In the genomic region with DNA sequence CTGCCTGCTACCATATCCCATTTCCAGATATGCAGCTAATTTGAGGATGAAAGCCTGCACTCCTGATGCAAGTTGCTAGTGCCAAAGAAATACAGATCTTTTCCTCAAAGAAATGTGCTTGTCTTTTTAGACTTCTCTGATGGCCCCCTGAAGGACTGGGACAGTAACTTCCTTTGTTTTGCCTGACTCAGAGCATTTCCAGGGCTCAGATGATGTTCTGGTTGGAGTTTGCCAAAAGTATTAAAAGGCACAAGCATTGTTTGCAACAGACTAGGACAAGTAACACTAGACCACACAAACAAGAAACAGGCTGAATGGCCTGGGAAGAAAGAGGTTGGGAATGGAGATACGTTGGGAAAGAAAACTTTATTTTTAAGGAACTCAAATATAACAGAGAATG, we compare ENCODE assay signal across 30 cellular contexts.
DNase-seq lines count a peak whose midpoint lies in the region; ATAC-seq, FAIRE-seq and TF ChIP-seq lines count a peak whose summit lies in the region.
"Had no signal": no experiment of that assay in that cellular context is flagged by ENCODE, and none has a peak within 500 bp of the region (broad histone marks: within the 10 kb centered on the region; RNA-seq: fewer than 3 reads in every experiment).

No MANE protein-coding gene starts in this region.

- H3K4me1 ChIP-seq in H1 (replicated peaks in 1 of 4; ENCODE audit: control insufficient read depth in 3 of 4, insufficient read depth in 4 of 4, low read length in 3 of 4): no peaks in the 10 kb centered on the region
- no peaks in the 10 kb centered on the region for H3K4me1 ChIP-seq in mesodermal cell (ENCODE audit: control insufficient read depth, insufficient read depth, low read length, poor library complexity, severe bottlenecking)
- H3K4me1 ChIP-seq: BLaER1 treated with 17β-estradiol and CSF1 and Interleukin-3, amounts not matched to agents 10 nM and 100 nM; Caco-2 had no signal

- H3K23ac ChIP-seq in H1 (ENCODE audit: insufficient read length): no peak overlapping the region

- no peak overlapping the region for H3K4me3 ChIP-seq in AG10803 (ENCODE audit: low read length)
- H3K4me3 ChIP-seq in H1 (ENCODE audit: extremely low read depth in 1 of 4, insufficient read depth in 2 of 4, low read depth in 3 of 4, low read length in 4 of 4): no peak overlapping the region
- no peak overlapping the region for H3K4me3 ChIP-seq in mesodermal cell (ENCODE audit: extremely low read depth, insufficient read depth, low read length, poor library complexity, severe bottlenecking)
- H3K4me3 ChIP-seq: BLaER1 treated with 17β-estradiol and CSF1 and Interleukin-3, amounts not matched to agents 10 nM and 100 nM had no signal

- peaks cover 0 to 4% (median 0%) of the 10 kb centered on the region in 3 donors for H3K27me3 Mint-ChIP-seq in CD14-positive monocyte (ENCODE audit: low read depth in 3 of 3)
- H3K27me3 Mint-ChIP-seq: CD4-positive, alpha-beta memory T cell had no signal

- TF ChIP-seq EP300 in H1 (IDR thresholded peaks at IDR 0.05; ENCODE audit: borderline replicate concordance in 1 of 2, low read depth in 2 of 2, low read length in 2 of 2): no peak

- H3K56ac ChIP-seq in H1 (replicated peaks; ENCODE audit: insufficient read length, low read depth, low read length): no peak overlapping the region

- H2BK15ac ChIP-seq in H1 (ENCODE audit: low read length): no peak overlapping the region

- no peak overlapping the region for H2AFZ ChIP-seq in H1 (ENCODE audit: low read length)

- H3K27ac Mint-ChIP-seq in CD14-positive monocyte: peak overlapping the region in 1 of 7 donors; percentile 7
- H3K27ac Mint-ChIP-seq: CD4-positive, alpha-beta memory T cell had no signal

- no peak overlapping the region for H3K18ac ChIP-seq in H1 (ENCODE audit: extremely low read depth, low read length)

- intact Hi-C loops in CD14-positive monocyte (cut with micrococcal nuclease): no loop called here

- ATAC-seq in GM21423 (IDR thresholded peaks at IDR 0.05; ENCODE audit: unreplicated experiment): no peak
- ATAC-seq in HG02884 (IDR thresholded peaks at IDR 0.05; ENCODE audit: unreplicated experiment): no peak
- ATAC-seq: Panc1 had no signal

- CTCF ChIA-PET in H1 (lab: Charles Lee; ENCODE audit: partially characterized antibody): interaction anchor here (0.6 kb wide), 1 partner anchor 337 kb away, joined by 3 read pairs; no protein-coding TSS in a partner anchor

- no peak overlapping the region for H4K8ac ChIP-seq in H1 (ENCODE audit: extremely low read depth, insufficient read depth, low read length)

- H4K91ac ChIP-seq in H1 (replicated peaks; ENCODE audit: insufficient read length, low read length): no peak overlapping the region

- no peak overlapping the region for H3K9ac ChIP-seq in H1 (replicated peaks in 1 of 4; ENCODE audit: extremely low read depth in 1 of 4, low read depth in 3 of 4, low read length in 3 of 4)
- H3K9ac ChIP-seq: BLaER1 treated with 17β-estradiol and CSF1 and Interleukin-3, amounts not matched to agents 10 nM and 100 nM; KMS-11; SK-N-SH had no signal

- no peaks in the 10 kb centered on the region for H3K27me3 ChIP-seq in H1 (replicated peaks in 1 of 4; ENCODE audit: control insufficient read depth in 3 of 4, extremely low read depth in 1 of 4, insufficient read depth in 3 of 4, low read length in 3 of 4)

- H3K79me2 ChIP-seq in H1 (ENCODE audit: control insufficient read depth in 1 of 2, insufficient read depth in 2 of 2, low read length in 2 of 2): no peaks in the 10 kb centered on the region

- no peak overlapping the region for H2BK20ac ChIP-seq in H1 (ENCODE audit: low read length)

- DNase-seq in AG10803 (ENCODE audit: low read depth) (peak; percentile 9), HT1080 (ENCODE audit: low read depth) (peak; percentile 4), H1 (ENCODE audit: low read depth in 1 of 2, low spot score in 2 of 2) (no peak), DMS153 treated with DMSO at 0.1 percent for 48 hours (lab: John Stamatoyannopoulos, UW; ENCODE audit: unreplicated experiment) (no peak), CD14-positive monocyte (ENCODE audit: low spot score) (no peak)
- DNase-seq: 8988T; ACHN; AML-193; Caco-2; CD4-positive, alpha-beta memory T cell; DMS79; EL; GDM1; H7; IMR-90; NCI-H1048; NCI-H1417; NCI-H1694 treated with DMSO at 0.1 percent for 48 hours; NCI-H2081; NCI-H2227 treated with DMSO at 0.1 percent for 48 hours; NCI-H526 treated with DMSO at 0.1 percent for 48 hours; SIG-M5; SK-N-SH had no signal

- H3K27ac ChIP-seq in H1 (ENCODE audit: low read depth, low read length) (no peak overlapping the region), mesodermal cell (ENCODE audit: low read depth, low read length, severe bottlenecking) (peak overlapping the region; percentile 8)
- H3K27ac ChIP-seq: BLaER1 treated with 17β-estradiol and CSF1 and Interleukin-3, amounts not matched to agents 10 nM and 100 nM; KMS-11 had no signal

- H3K4ac ChIP-seq in H1 (replicated peaks; ENCODE audit: insufficient read length, low read depth, low read length): no peak overlapping the region

- H3K14ac ChIP-seq in H1 (ENCODE audit: insufficient read length): no peak overlapping the region

- no peaks in the 10 kb centered on the region for H4K20me1 ChIP-seq in H1 (replicated peaks in 1 of 2; ENCODE audit: control insufficient read depth in 1 of 2, insufficient read depth in 2 of 2, low read length in 2 of 2)
- H4K20me1 ChIP-seq: BLaER1 treated with 17β-estradiol and CSF1 and Interleukin-3, amounts not matched to agents 10 nM and 100 nM had no signal

- H2BK12ac ChIP-seq in H1 (ENCODE audit: low read depth, low read length): no peak overlapping the region

- FAIRE-seq in H1 (lab: Jason Lieb, UNC): peak; percentile 36
- FAIRE-seq: GM12892 had no signal

- POLR2A ChIA-PET in H1 (lab: Charles Lee; ENCODE audit: partially characterized antibody): no interaction called here

- no peaks in the 10 kb centered on the region for H3K36me3 Mint-ChIP-seq in CD14-positive monocyte
- H3K36me3 Mint-ChIP-seq: CD4-positive, alpha-beta memory T cell had no signal

- 38% methylated on average over 1 of the region's 1 CpG; no CpG with 5 or more reads in 1 of the 2 experiments for whole genome bisulfite sequencing in H1 (ENCODE audit: extremely low coverage in 1 of 2, insufficient coverage in 1 of 2, insufficient read length in 1 of 2, insufficient replicate concordance in 2 of 2, low coverage in 1 of 2, low lambda C conversion rate in 2 of 2, missing lambda C conversion rate in 1 of 2), 2 experiments
- no CpG with 5 or more reads among the region's 1 CpG for WGBS in mesodermal cell (ENCODE audit: insufficient coverage in 2 of 2), 2 experiments

- H3K23me2 ChIP-seq in H1 (ENCODE audit: low read depth, low read length): no peaks in the 10 kb centered on the region

- peaks cover 0 to 8% (median 0%) of the 10 kb centered on the region in 7 donors for H3K9me3 Mint-ChIP-seq in CD14-positive monocyte

- H3K36me3 ChIP-seq in H1 (ENCODE audit: control insufficient read depth in 2 of 4, insufficient read depth in 4 of 4, low read length in 3 of 4) (no peaks in the 10 kb centered on the region), mesodermal cell (ENCODE audit: control insufficient read depth, insufficient read depth, low read length) (no peaks in the 10 kb centered on the region)
- H3K36me3 ChIP-seq: BLaER1 treated with 17β-estradiol and CSF1 and Interleukin-3, amounts not matched to agents 10 nM and 100 nM had no signal

- TF ChIP-seq CTCF in AG10803 (conservative IDR thresholded peaks at IDR 0.05; ENCODE audit: low read length) (no peak), H1 (IDR thresholded peaks at IDR 0.05; ENCODE audit: control extremely low read depth in 1 of 3, insufficient read depth in 1 of 3, low read depth in 1 of 3, low read length in 3 of 3) (no peak), CD14-positive monocyte (IDR thresholded peaks at IDR 0.05) (no peak)

- no peak for TF ChIP-seq POLR2A in H1 (IDR thresholded peaks at IDR 0.05; ENCODE audit: control extremely low read depth in 1 of 2, low read depth in 2 of 2, low read length in 2 of 2)

- H3K9me3 ChIP-seq in H1 (ENCODE audit: insufficient read depth in 2 of 2, low read depth in 1 of 2, low read length in 1 of 2) (no peaks in the 10 kb centered on the region), mesodermal cell (ENCODE audit: control insufficient read depth, low read length) (no peaks in the 10 kb centered on the region)
- H3K9me3 ChIP-seq: Caco-2, SK-N-SH had no signal

- no peak overlapping the region for H4K5ac ChIP-seq in H1 (ENCODE audit: insufficient read length, low read depth, low read length)

- TF ChIP-seq RAD21 in H1 (IDR thresholded peaks at IDR 0.05 in 1 of 2, conservative IDR thresholded peaks at IDR 0.05 in 1 of 2; ENCODE audit: low read depth in 2 of 2, low read length in 2 of 2): no peak

- H3K4me3 Mint-ChIP-seq in CD14-positive monocyte: no peak overlapping the region
- H3K4me3 Mint-ChIP-seq: CD4-positive, alpha-beta memory T cell had no signal

- no peak overlapping the region for H2AK5ac ChIP-seq in H1 (ENCODE audit: low read depth, low read length)

- no peak overlapping the region for H2BK120ac ChIP-seq in H1 (replicated peaks; ENCODE audit: low read depth, low read length)

- no peak overlapping the region for H2BK5ac ChIP-seq in H1 (ENCODE audit: low read depth, low read length)

- H3K4me1 Mint-ChIP-seq in CD14-positive monocyte: no peaks in the 10 kb centered on the region
- H3K4me1 Mint-ChIP-seq: CD4-positive, alpha-beta memory T cell had no signal

- no peaks in the 10 kb centered on the region for H3K79me1 ChIP-seq in H1 (ENCODE audit: low read depth, low read length)

- H3K4me2 ChIP-seq in H1 (ENCODE audit: insufficient read depth in 1 of 2, low read depth in 2 of 2, low read length in 2 of 2): no peak overlapping the region
- H3K4me2 ChIP-seq: BLaER1 treated with 17β-estradiol and CSF1 and Interleukin-3, amounts not matched to agents 10 nM and 100 nM; KMS-11; SK-N-SH had no signal

TF ChIP-seq in H1, 55 proteins besides CTCF, POLR2A, EP300 and RAD21:
- no peak for TF ChIP-seq TCF12 (IDR thresholded peaks at IDR 0.05; ENCODE audit: low read depth, low read length)

Comparison
In these comparisons a context has a peak if more than half of its experiments do, and no peak if none do; other contexts are left out.
1. DNase-seq: peak in AG10803 (single experiment) and HT1080 (single experiment); none in H1 (0 of 2), DMS153 treated with DMSO at 0.1 percent for 48 hours (single experiment) and CD14-positive monocyte (single experiment).